Comparison of ENCODE assay signal across 1 cellular context in the genomic region with DNA sequence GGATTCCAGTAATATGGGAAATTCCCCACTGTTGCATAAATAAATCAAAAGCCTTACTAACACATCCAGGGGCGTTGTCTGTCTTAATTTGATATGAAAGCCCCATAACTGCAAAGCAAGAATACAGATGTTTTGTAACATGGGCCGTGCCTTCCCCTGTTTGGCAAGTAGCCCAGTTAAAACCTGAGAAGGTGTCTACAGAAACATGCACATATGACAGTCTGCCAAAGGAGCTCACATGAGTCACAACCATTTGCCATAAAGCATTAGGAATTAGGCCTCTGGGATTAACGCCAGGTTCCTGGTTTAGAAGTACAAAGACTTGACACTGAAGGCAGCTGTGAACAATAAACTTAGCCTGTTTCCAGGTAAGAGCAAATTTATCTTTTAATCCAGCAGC.
TF ChIP-seq lines count a peak whose summit lies in the region.

No MANE protein-coding gene starts in this region.

TF ChIP-seq in HepG2, 621 proteins besides CTCF, POLR2A, EP300 and RAD21:
- TF ChIP-seq ZNF234 (CRISPR knock-in tag; conservative IDR thresholded peaks at IDR 0.05) (no peak), ZFP1 (CRISPR knock-in tag; IDR thresholded peaks at IDR 0.05) (no peak), PLRG1 (conservative IDR thresholded peaks at IDR 0.05) (no peak), ATRX (CRISPR knock-in tag; IDR thresholded peaks at IDR 0.05; ENCODE audit: borderline replicate concordance) (no peak), ZNF547 (CRISPR knock-in tag; IDR thresholded peaks at IDR 0.05) (no peak), SIN3A (IDR thresholded peaks at IDR 0.05; ENCODE audit: borderline replicate concordance, low read depth, low read length) (no peak), HOXA3 (CRISPR knock-in tag; IDR thresholded peaks at IDR 0.05) (no peak), MED13 (CRISPR knock-in tag; IDR thresholded peaks at IDR 0.05) (no peak), ZNF775 (CRISPR knock-in tag; IDR thresholded peaks at IDR 0.05; ENCODE audit: borderline replicate concordance) (no peak), MTF1 (CRISPR knock-in tag; IDR thresholded peaks at IDR 0.05) (no peak), ZNF772 (CRISPR knock-in tag; IDR thresholded peaks at IDR 0.05) (no peak), BCL3 (CRISPR knock-in tag; IDR thresholded peaks at IDR 0.05) (no peak), MZF1 (CRISPR knock-in tag; IDR thresholded peaks at IDR 0.05; ENCODE audit: borderline replicate concordance) (no peak)
TF ChIP-seq in HepG2: peak in this region for 0.
